Comparison of ENCODE assay signal across 19 cellular contexts in the genomic region with DNA sequence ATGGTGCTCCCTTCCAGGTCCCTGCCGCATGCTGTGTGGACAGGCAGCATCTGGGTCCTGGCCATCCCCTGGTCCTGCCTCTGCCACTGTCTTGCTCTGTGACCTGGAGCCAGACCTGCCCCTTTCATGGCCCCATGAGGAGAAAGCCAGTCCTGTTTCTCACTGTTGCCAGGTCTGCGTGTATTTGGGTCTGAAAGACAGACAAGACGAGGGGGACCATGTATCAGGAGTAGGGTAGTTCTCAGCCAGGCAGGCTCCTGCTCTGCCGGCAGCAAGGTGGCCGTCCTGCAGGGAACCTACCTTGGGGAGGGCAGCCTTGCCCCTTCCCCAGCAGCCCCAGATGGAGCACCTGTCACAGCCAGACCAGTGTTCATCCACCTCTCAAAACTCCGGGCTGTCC.
"Had no signal": no experiment of that assay in that cellular context is flagged by ENCODE, and none has a peak within 500 bp of the region (broad histone marks: within the 10 kb centered on the region; RNA-seq: fewer than 3 reads in every experiment).

No MANE protein-coding gene starts in this region.

- H3K27me3 ChIP-seq: SJSA1 had no signal

- H3K4me3 ChIP-seq: SJSA1, SK-N-MC had no signal

- DNase-seq: KBM-7, MV-4-11, NCI-H1048, NCI-H1105, NCI-H1417, NCI-H1436 treated with DMSO at 0.1 percent for 48 hours, NCI-H1694, NCI-H187 treated with DMSO at 0.1 percent for 48 hours, NCI-H2029 treated with DMSO at 0.1 percent for 48 hours, NCI-H2107, NCI-H2227 treated with DMSO at 0.1 percent for 48 hours, NCI-H524 treated with DMSO at 0.1 percent for 48 hours, NCI-H69, NCI-H774, Right ventricle myocardium superior, RPMI8226, SIG-M5 had no signal

- H3K9me3 ChIP-seq: SJSA1 had no signal

- H3K27ac ChIP-seq: SJSA1, SK-N-MC had no signal

- H3K36me3 ChIP-seq: SJSA1 had no signal

- H3K4me1 ChIP-seq: SJSA1 had no signal
